ENCODE assay signal across 1 cellular context in genomic region chr19:44550976-44551375, GRCh38.
A peak's percentile ranks its signal among the peaks of the same experiment; 100 is the strongest.
TF ChIP-seq lines count a peak whose summit lies in the region.
"Not testable (repeated sequence)": the region's sequence is repeated elsewhere in the genome, so short reads cannot be mapped to it uniquely, and the experiment has no call there.

No MANE protein-coding gene starts in this region.

TF ChIP-seq in K562, 482 proteins besides CTCF, POLR2A, EP300 and RAD21 (continues in another document):
- TF ChIP-seq NR4A1 (CRISPR knock-in tag; IDR thresholded peaks at IDR 0.05); MYC (IDR thresholded peaks at IDR 0.05; ENCODE audit: low read depth, low read length): not testable (repeated sequence)
- peak; percentile 85; the same call in 1 of the 2 replicates for TF ChIP-seq NR4A1 (tag; IDR thresholded peaks at IDR 0.05)
- TF ChIP-seq KLF6 (CRISPR knock-in tag; IDR thresholded peaks at IDR 0.05; ENCODE audit: borderline replicate concordance), result peak; percentile 46; the same call in 1 of the 2 replicates
- TF ChIP-seq ZNF699 (CRISPR knock-in tag; IDR thresholded peaks at IDR 0.05; ENCODE audit: insufficient replicate concordance), result peak; percentile 91
- peak; percentile 78; the same call in 1 of the 2 replicates for TF ChIP-seq RFX7 (CRISPR knock-in tag; IDR thresholded peaks at IDR 0.05)
- 0 out of 2 replicates have a peak, but pooled peaks have one; percentile 45 for TF ChIP-seq HMG20B (CRISPR knock-in tag; IDR thresholded peaks at IDR 0.05)
- 0 out of 2 replicates have a peak, but pooled peaks have one; percentile 41 for TF ChIP-seq ZNF77 (CRISPR knock-in tag; IDR thresholded peaks at IDR 0.05)
- peak; percentile 54; the same call in 1 of the 2 replicates for TF ChIP-seq JUNB (CRISPR knock-in tag; conservative IDR thresholded peaks at IDR 0.05)
- TF ChIP-seq FOXO4 (CRISPR knock-in tag; IDR thresholded peaks at IDR 0.05), result peak; percentile 74; the same call in 1 of the 2 replicates
- peak; percentile 86 for TF ChIP-seq ZNF79 (CRISPR knock-in tag; IDR thresholded peaks at IDR 0.05; ENCODE audit: low read depth)
- TF ChIP-seq ZNF165 (CRISPR knock-in tag; IDR thresholded peaks at IDR 0.05; ENCODE audit: borderline replicate concordance), result peak; percentile 88
- peak; percentile 91 for TF ChIP-seq CREB5 (CRISPR knock-in tag; IDR thresholded peaks at IDR 0.05)
- peak; percentile 98 for TF ChIP-seq ZNF140 (CRISPR knock-in tag; IDR thresholded peaks at IDR 0.05)
- TF ChIP-seq SNAPC5 (CRISPR knock-in tag; IDR thresholded peaks at IDR 0.05), result peak; percentile 64; the same call in 1 of the 2 replicates
- peak; percentile 37; the same call in 1 of the 2 replicates for TF ChIP-seq ZNF444 (CRISPR knock-in tag; IDR thresholded peaks at IDR 0.05)
- TF ChIP-seq HIVEP1 (CRISPR knock-in tag; IDR thresholded peaks at IDR 0.05), result peak; percentile 87; the same call in 1 of the 2 replicates
- TF ChIP-seq ZNF324 (CRISPR knock-in tag; IDR thresholded peaks at IDR 0.05), result 0 out of 2 replicates have a peak, but pooled peaks have one; percentile 37
- peak; percentile 88 for TF ChIP-seq RNF219 (CRISPR knock-in tag; IDR thresholded peaks at IDR 0.05)
- TF ChIP-seq ZFPM2 (CRISPR knock-in tag; IDR thresholded peaks at IDR 0.05), result peak; percentile 94
- TF ChIP-seq ID3 (CRISPR knock-in tag; IDR thresholded peaks at IDR 0.05), result peak; percentile 85
- peak; percentile 71 for TF ChIP-seq ID3 (tag; IDR thresholded peaks at IDR 0.05)
- TF ChIP-seq MTF1 (CRISPR knock-in tag; IDR thresholded peaks at IDR 0.05; ENCODE audit: borderline replicate concordance), result peak; percentile 99
- peak in 1 of 3 experiments; percentile 82; a peak in 2 of 6 replicates for TF ChIP-seq ZBTB11 (CRISPR knock-in tag; IDR thresholded peaks at IDR 0.05)
- TF ChIP-seq SLC30A9 (CRISPR knock-in tag; IDR thresholded peaks at IDR 0.05), result peak; percentile 99
- TF ChIP-seq ZNF354B (CRISPR knock-in tag; IDR thresholded peaks at IDR 0.05), result peak; percentile 42; the same call in 1 of the 2 replicates
- peak; percentile 87 for TF ChIP-seq ZNF445 (CRISPR knock-in tag; IDR thresholded peaks at IDR 0.05; ENCODE audit: low read depth)
- peak; percentile 93 for TF ChIP-seq RREB1 (CRISPR knock-in tag; IDR thresholded peaks at IDR 0.05)
- peak; percentile 78; the same call in 1 of the 2 replicates for TF ChIP-seq ZNF764 (CRISPR knock-in tag; IDR thresholded peaks at IDR 0.05; ENCODE audit: low read depth)
- TF ChIP-seq ZNF707 (CRISPR knock-in tag; conservative IDR thresholded peaks at IDR 0.05), result peak; percentile 93
- peak; percentile 84 for TF ChIP-seq ETS2 (tag; IDR thresholded peaks at IDR 0.05; ENCODE audit: borderline replicate concordance, poor library complexity, severe bottlenecking)
- peak; percentile 44; the same call in 1 of the 2 replicates for TF ChIP-seq KDM2B (CRISPR knock-in tag; IDR thresholded peaks at IDR 0.05)
- peak; percentile 89 for TF ChIP-seq ZNF3 (CRISPR knock-in tag; IDR thresholded peaks at IDR 0.05)
- peak; percentile 63; the same call in 1 of the 2 replicates for TF ChIP-seq E2F3 (CRISPR knock-in tag; IDR thresholded peaks at IDR 0.05)
- TF ChIP-seq MYC (CRISPR knock-in tag; IDR thresholded peaks at IDR 0.05; ENCODE audit: borderline replicate concordance, low read depth), result peak; percentile 87
- TF ChIP-seq SRF (CRISPR knock-in tag; IDR thresholded peaks at IDR 0.05), result peak in 1 of 2 experiments; percentile 83; a peak in 1 of 4 replicates
- peak; percentile 97 for TF ChIP-seq ZNF408 (CRISPR knock-in tag; IDR thresholded peaks at IDR 0.05; ENCODE audit: low read depth)
- 0 out of 2 replicates have a peak, but pooled peaks have one; percentile 14 for TF ChIP-seq ZSCAN32 (CRISPR knock-in tag; IDR thresholded peaks at IDR 0.05)
- TF ChIP-seq PTRF (tag; IDR thresholded peaks at IDR 0.05), result peak; percentile 77
- TF ChIP-seq PTTG1 (tag; IDR thresholded peaks at IDR 0.05; ENCODE audit: low read depth), result peak; percentile 63
- TF ChIP-seq MXD1 (CRISPR knock-in tag; IDR thresholded peaks at IDR 0.05; ENCODE audit: borderline replicate concordance, poor library complexity, severe bottlenecking), result peak; percentile 83
- peak; percentile 34; the same call in 1 of the 2 replicates for TF ChIP-seq ZNF57 (CRISPR knock-in tag; IDR thresholded peaks at IDR 0.05)
- peak; percentile 90; the same call in 1 of the 2 replicates for TF ChIP-seq RHOXF2B (CRISPR knock-in tag; conservative IDR thresholded peaks at IDR 0.05)
- TF ChIP-seq ZNF668 (CRISPR knock-in tag; IDR thresholded peaks at IDR 0.05), result 0 out of 2 replicates have a peak, but pooled peaks have one; percentile 36
- peak; percentile 42; the same call in 1 of the 2 replicates for TF ChIP-seq MECOM (CRISPR knock-in tag; IDR thresholded peaks at IDR 0.05)
- TF ChIP-seq PATZ1 (CRISPR knock-in tag; IDR thresholded peaks at IDR 0.05; ENCODE audit: borderline replicate concordance), result peak; percentile 89
